Comparison of ENCODE assay signal across 9 cellular contexts in genomic region chr4:82901129-82901718, GRCh38. TPM values are rescaled to one million over a fixed set of nuclear protein-coding genes. Genes with fewer than 3 reads are reported as not detected.
DNase-seq lines count a peak whose midpoint lies in the region; ATAC-seq and TF ChIP-seq lines count a peak whose summit lies in the region.
"Had no signal": no experiment of that assay in that cellular context is flagged by ENCODE, and none has a peak within 500 bp of the region (broad histone marks: within the 10 kb centered on the region; RNA-seq: fewer than 3 reads in every experiment).

No MANE protein-coding gene starts in this region.

- H3K4me3 Mint-ChIP-seq in MCF 10A (ENCODE audit: unreplicated experiment) = no peak overlapping the region
- no peak overlapping the region for H3K4me3 Mint-ChIP-seq in effector memory CD8-positive, alpha-beta T cell
- no peak overlapping the region for H3K4me3 Mint-ChIP-seq in activated CD8-positive, alpha-beta T cell treated with anti-CD3 and anti-CD28 coated beads, Interleukin-2, amount 10 ng/mL, durations not matched to agents 7 days and 5 days
- H3K4me3 Mint-ChIP-seq: central memory CD8-positive, alpha-beta T cell had no signal

- no peaks in the 10 kb centered on the region for H3K9me3 Mint-ChIP-seq in MCF 10A (ENCODE audit: unreplicated experiment)
- no peaks in the 10 kb centered on the region for H3K9me3 Mint-ChIP-seq in effector memory CD8-positive, alpha-beta T cell
- no peaks in the 10 kb centered on the region for H3K9me3 Mint-ChIP-seq in activated CD8-positive, alpha-beta T cell treated with anti-CD3 and anti-CD28 coated beads, Interleukin-2, amount 10 ng/mL, durations not matched to agents 7 days and 5 days (ENCODE audit: insufficient read depth)
- H3K9me3 Mint-ChIP-seq: central memory CD8-positive, alpha-beta T cell had no signal

- TSS peak; percentile 80 for BruUV-seq in MCF 10A (replicated peaks; lab: Mats Ljungman, UMichigan)

- ATAC-seq in left cardiac atrium = no peak
- no peak for ATAC-seq in lower lobe of right lung
- no peak for ATAC-seq in effector memory CD8-positive, alpha-beta T cell (replicated peaks)
- ATAC-seq in activated CD8-positive, alpha-beta T cell treated with anti-CD3 and anti-CD28 coated beads, Interleukin-2, amount 10 ng/mL, durations not matched to agents 7 days and 5 days = no peak

- H3K36me3 ChIP-seq in cardiac muscle cell (peaks cover 9% of the 10 kb centered on the region), lower lobe of right lung (peaks cover 17% of the 10 kb centered on the region), vagina (no peaks in the 10 kb centered on the region)

- H3K9me3 ChIP-seq in cardiac muscle cell (ENCODE audit: low read depth) (no peaks in the 10 kb centered on the region), lower lobe of right lung (no peaks in the 10 kb centered on the region), vagina (no peaks in the 10 kb centered on the region)

- DNase-seq in cardiac muscle cell (ENCODE audit: low read depth in 1 of 2, low spot score in 1 of 2) (peak in 1 of 2 donors; percentile 76), left cardiac atrium (no peak), MCF 10A (ENCODE audit: unreplicated experiment) (no peak), lower lobe of right lung (no peak), vagina (ENCODE audit: extremely low spot score in 2 of 2) (no peak), DMS153 treated with DMSO at 0.1 percent for 48 hours (lab: John Stamatoyannopoulos, UW; ENCODE audit: unreplicated experiment) (no peak)
- no peak for DNase-seq in effector memory CD8-positive, alpha-beta T cell
- no peak for DNase-seq in activated CD8-positive, alpha-beta T cell treated with anti-CD3 and anti-CD28 coated beads, Interleukin-2, amount 10 ng/mL, durations not matched to agents 7 days and 5 days

- H3K4me1 ChIP-seq in cardiac muscle cell (ENCODE audit: low read depth) = peaks cover 14% of the 10 kb centered on the region
- peaks cover 40% of the 10 kb centered on the region for H3K4me1 ChIP-seq in lower lobe of right lung
- peaks cover 45% of the 10 kb centered on the region for H3K4me1 ChIP-seq in vagina

- H3K36me3 Mint-ChIP-seq in MCF 10A (ENCODE audit: insufficient read depth, unreplicated experiment) = peaks cover 18% of the 10 kb centered on the region
- H3K36me3 Mint-ChIP-seq in effector memory CD8-positive, alpha-beta T cell (ENCODE audit: insufficient read depth) = peaks cover 13% of the 10 kb centered on the region
- peaks cover 9% of the 10 kb centered on the region for H3K36me3 Mint-ChIP-seq in activated CD8-positive, alpha-beta T cell treated with anti-CD3 and anti-CD28 coated beads, Interleukin-2, amount 10 ng/mL, durations not matched to agents 7 days and 5 days (ENCODE audit: low read depth)

- H3K27ac ChIP-seq in cardiac muscle cell = peak overlapping the region; percentile 97
- H3K27ac ChIP-seq in lower lobe of right lung = peak overlapping the region; percentile 99
- H3K27ac ChIP-seq in vagina = peak overlapping the region; percentile 98

- H3K27me3 ChIP-seq in cardiac muscle cell = no peaks in the 10 kb centered on the region
- no peaks in the 10 kb centered on the region for H3K27me3 ChIP-seq in lower lobe of right lung (ENCODE audit: low read depth)
- no peaks in the 10 kb centered on the region for H3K27me3 ChIP-seq in vagina

- peak overlapping the region; percentile 73 for H3K4me3 ChIP-seq in cardiac muscle cell
- peak overlapping the region; percentile 80 for H3K4me3 ChIP-seq in lower lobe of right lung
- peak overlapping the region; percentile 60 to 76 for H3K4me3 ChIP-seq in vagina

- POLR2A ChIA-PET in MCF 10A (lab: Yijun Ruan, JAX) = interaction anchor here (0.6 to 7.5 kb wide), 26 partner anchors 11 to 584 kb away, joined by 3 to 327 read pairs (median 6); partner anchors contain the start of genes COPS4, COQ2, HNRNPD and HNRNPDL
- POLR2A ChIA-PET in activated CD8-positive, alpha-beta T cell treated with anti-CD3 and anti-CD28 coated beads, Interleukin-2, amount 10 ng/mL, durations not matched to agents 7 days and 5 days (lab: Charles Lee) = interaction anchor here (0.7 to 2.6 kb wide), 6 partner anchors 11 to 336 kb away, joined by 3 to 26 read pairs (median 4); partner anchors contain the start of genes COPS4, LIN54 and SEC31A

- no peaks in the 10 kb centered on the region for H3K27me3 Mint-ChIP-seq in MCF 10A (ENCODE audit: insufficient read depth, unreplicated experiment)
- H3K27me3 Mint-ChIP-seq in effector memory CD8-positive, alpha-beta T cell = no peaks in the 10 kb centered on the region
- H3K27me3 Mint-ChIP-seq in activated CD8-positive, alpha-beta T cell treated with anti-CD3 and anti-CD28 coated beads, Interleukin-2, amount 10 ng/mL, durations not matched to agents 7 days and 5 days (ENCODE audit: low read depth) = no peaks in the 10 kb centered on the region
- H3K27me3 Mint-ChIP-seq: central memory CD8-positive, alpha-beta T cell had no signal

- intact Hi-C loops in left cardiac atrium (cut with DNase I) = loop anchor here (5.0 to 10.0 kb wide), 2 partner anchors 111 to 114 kb away; partner anchors contain the start of gene LIN54 (in 2 of the 2)
- intact Hi-C loops in MCF 10A (cut with micrococcal nuclease) = loop anchor here (5.0 kb wide), 1 partner anchor 381 kb away; the partner anchor contains the start of gene COQ2
- intact Hi-C loops in lower lobe of right lung (cut with DNase I) = no loop called here
- intact Hi-C loops in vagina (cut with DNase I) = loop anchor here (2.0 to 5.0 kb wide), 2 partner anchors 22 to 111 kb away; partner anchors contain the start of gene LIN54

- no peak overlapping the region for H3K27ac Mint-ChIP-seq in MCF 10A (ENCODE audit: low read depth, unreplicated experiment)
- no peak overlapping the region for H3K27ac Mint-ChIP-seq in effector memory CD8-positive, alpha-beta T cell
- H3K27ac Mint-ChIP-seq in activated CD8-positive, alpha-beta T cell treated with anti-CD3 and anti-CD28 coated beads, Interleukin-2, amount 10 ng/mL, durations not matched to agents 7 days and 5 days = no peak overlapping the region

- TF ChIP-seq CTCF in cardiac muscle cell (IDR thresholded peaks at IDR 0.05; ENCODE audit: low read depth, low read length) (no peak), MCF 10A (IDR thresholded peaks at IDR 0.05; ENCODE audit: unreplicated experiment) (no peak), lower lobe of right lung (IDR thresholded peaks at IDR 0.05) (no peak), vagina (IDR thresholded peaks at IDR 0.05) (no peak)

- CTCF ChIA-PET in MCF 10A (lab: Yijun Ruan, JAX) = interaction anchor here (0.6 kb wide), 1 partner anchor 12 kb away, joined by 6 read pairs; no protein-coding TSS in a partner anchor
- CTCF ChIA-PET in activated CD8-positive, alpha-beta T cell treated with anti-CD3 and anti-CD28 coated beads, Interleukin-2, amount 10 ng/mL, durations not matched to agents 7 days and 5 days (lab: Charles Lee) = interaction anchor here (1.0 to 3.1 kb wide), 5 partner anchors 8 to 472 kb away, joined by 3 to 48 read pairs (median 3); partner anchors contain the start of gene LIN54

- H3K4me1 Mint-ChIP-seq in MCF 10A (ENCODE audit: insufficient read depth, unreplicated experiment) = peaks cover 12% of the 10 kb centered on the region
- peaks cover 10% of the 10 kb centered on the region in 2 donors for H3K4me1 Mint-ChIP-seq in effector memory CD8-positive, alpha-beta T cell (ENCODE audit: low read depth in 2 of 2)
- H3K4me1 Mint-ChIP-seq in activated CD8-positive, alpha-beta T cell treated with anti-CD3 and anti-CD28 coated beads, Interleukin-2, amount 10 ng/mL, durations not matched to agents 7 days and 5 days (ENCODE audit: low read depth) = peaks cover 47% of the 10 kb centered on the region

- no peak for TF ChIP-seq POLR2A in vagina (IDR thresholded peaks at IDR 0.05)

RNA-seq across cellular contexts. Expression of gene THAP9, which starts 0.7 kb away (rescaled TPM):
- 11.9 and 23.8 TPM in 2 replicates for total RNA-seq in cardiac muscle cell
- polyA plus RNA-seq in cardiac muscle cell = 4.4 and 13.5 TPM in 2 replicates
- 1 to 10 TPM; 2.9 to 3.7 TPM for total RNA-seq in left cardiac atrium
- total RNA-seq in MCF 10A (2022) = 3.6 and 4.0 TPM in 2 replicates
- 5.0 TPM for total RNA-seq in lower lobe of right lung
- 4.2 TPM for total RNA-seq in vagina
- total RNA-seq in activated CD8-positive, alpha-beta T cell treated with anti-CD3 and anti-CD28 coated beads, Interleukin-2, amount 10 ng/mL, durations not matched to agents 7 days and 5 days = 1 to 10 TPM; 3.1 to 3.3 TPM

RNA-seq across cellular contexts. Expression of gene SEC31A, which starts 10.3 kb away (rescaled TPM):
- total RNA-seq in cardiac muscle cell = 159 and 252 TPM in 2 replicates
- 147 and 191 TPM in 2 replicates for polyA plus RNA-seq in cardiac muscle cell
- total RNA-seq in left cardiac atrium = 100 to 1,000 TPM; 115 to 148 TPM
- 212 and 229 TPM in 2 replicates for total RNA-seq in MCF 10A (2022)
- total RNA-seq in lower lobe of right lung = 183 TPM
- total RNA-seq in vagina = 133 TPM
- total RNA-seq in activated CD8-positive, alpha-beta T cell treated with anti-CD3 and anti-CD28 coated beads, Interleukin-2, amount 10 ng/mL, durations not matched to agents 7 days and 5 days = 100 to 1,000 TPM; 111 to 113 TPM
